Comparison of ENCODE assay signal across 9 cellular contexts in genomic region chr3:28485164-28485563, GRCh38.
"Had no signal": no experiment of that assay in that cellular context is flagged by ENCODE, and none has a peak within 500 bp of the region (broad histone marks: within the 10 kb centered on the region; RNA-seq: fewer than 3 reads in every experiment).

No MANE protein-coding gene starts in this region.

- H3K9me3 ChIP-seq: HAP-1 had no signal

- H3K27ac Mint-ChIP-seq: GM23338, HFFc6 had no signal

- H3K4me3 ChIP-seq: GM23248, GM23338, HAP-1 had no signal

- DNase-seq: GM23248, GOT3, H7, H9, HCEC 1CT, HFFc6 had no signal

- H3K9me3 Mint-ChIP-seq: GM23338, H9 had no signal

- H3K9ac ChIP-seq: GM23248 had no signal

- H3K36me3 ChIP-seq: HAP-1 had no signal

- H3K4me2 ChIP-seq: GM23338 had no signal

- H3K27ac ChIP-seq: GM23248 had no signal

- H3K4me3 Mint-ChIP-seq: GM23338, H9, HFFc6 had no signal

- ATAC-seq: GM23338, HCT116 had no signal

- H2AFZ ChIP-seq: GM23248, GM23338 had no signal
